4 cellular contexts compared by ENCODE assay signal in the genomic region with DNA sequence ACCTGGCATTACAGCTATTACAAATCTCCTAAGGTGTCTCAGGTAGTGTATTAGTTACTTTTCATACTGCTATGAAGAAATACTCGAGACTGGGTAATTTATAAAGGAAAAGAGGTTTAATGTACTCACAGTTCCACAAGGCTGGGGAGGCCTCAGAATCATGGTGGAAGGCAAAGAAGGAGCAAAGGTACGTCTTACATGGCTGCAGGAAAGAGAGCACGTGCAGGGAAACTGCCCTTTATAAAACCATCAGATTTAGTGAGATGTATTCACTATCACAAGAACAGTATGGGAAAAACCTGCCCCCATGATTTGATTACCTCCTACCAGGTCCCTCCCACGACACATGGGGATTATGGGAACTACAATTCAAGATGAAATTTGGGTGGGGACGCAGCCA. TPM values are rescaled to one million over a fixed set of nuclear protein-coding genes. Genes with fewer than 3 reads are reported as not detected.
"Had no signal": no experiment of that assay in that cellular context is flagged by ENCODE, and none has a peak within 500 bp of the region (broad histone marks: within the 10 kb centered on the region; RNA-seq: fewer than 3 reads in every experiment).

No MANE protein-coding gene starts in this region.

RNA-seq across cellular contexts. Expression of a gene that starts 7.0 kb away (rescaled TPM):
- total RNA-seq: M059J, MCF 10A, NCI-H460 had no signal

RNA-seq across cellular contexts. Expression of a gene that starts 34.1 kb away (rescaled TPM):
- total RNA-seq: LHCN-M2, M059J had no signal
